In genomic region chr12:63302269-63302940, GRCh38 we compare ENCODE assay signal across 11 cellular contexts.
DNase-seq lines count a peak whose midpoint lies in the region; ATAC-seq and TF ChIP-seq lines count a peak whose summit lies in the region.
"Had no signal": no experiment of that assay in that cellular context is flagged by ENCODE, and none has a peak within 500 bp of the region (broad histone marks: within the 10 kb centered on the region; RNA-seq: fewer than 3 reads in every experiment).

No MANE protein-coding gene starts in this region.

- H3K27me3 ChIP-seq in ascending aorta: no peaks in the 10 kb centered on the region
- H3K27me3 ChIP-seq: neutrophil had no signal

- H3K36me3 ChIP-seq in ascending aorta: no peaks in the 10 kb centered on the region
- H3K36me3 ChIP-seq: neutrophil had no signal

- H3K27ac ChIP-seq in ascending aorta: peak overlapping the region; percentile 58 to 64
- H3K27ac ChIP-seq: neutrophil had no signal

- intact Hi-C loops in ascending aorta (cut with DNase I): no loop called here

- no peak overlapping the region for H3K4me3 ChIP-seq in ascending aorta

- TF ChIP-seq CTCF in ascending aorta (IDR thresholded peaks at IDR 0.05): no peak

- ATAC-seq in GM19351 (IDR thresholded peaks at IDR 0.05; ENCODE audit: unreplicated experiment): peak; percentile 72
- ATAC-seq in HG02973 (IDR thresholded peaks at IDR 0.05; ENCODE audit: unreplicated experiment): peak; percentile 82

- no peaks in the 10 kb centered on the region for H3K9me3 ChIP-seq in ascending aorta
- H3K9me3 ChIP-seq: neutrophil had no signal

- H3K4me1 ChIP-seq in ascending aorta: peaks cover 0 to 10% of the 10 kb centered on the region in 2 donors

- DNase-seq in A172 (ENCODE audit: low spot score) (peak; percentile 1), ascending aorta (ENCODE audit: low spot score in 2 of 2) (no peak), HPDE6-E6E7 (ENCODE audit: extremely low spot score) (no peak), hypothalamus (lab: John Stamatoyannopoulos, UW) (no peak), NCI-H187 treated with DMSO at 0.1 percent for 48 hours (lab: John Stamatoyannopoulos, UW) (no peak), NCI-H2227 (lab: John Stamatoyannopoulos, UW; ENCODE audit: unreplicated experiment) (no peak)
- DNase-seq: amygdala, NCI-H1694 treated with DMSO at 0.1 percent for 48 hours had no signal
